ENCODE assay signal across 1 cellular context in the genomic region with DNA sequence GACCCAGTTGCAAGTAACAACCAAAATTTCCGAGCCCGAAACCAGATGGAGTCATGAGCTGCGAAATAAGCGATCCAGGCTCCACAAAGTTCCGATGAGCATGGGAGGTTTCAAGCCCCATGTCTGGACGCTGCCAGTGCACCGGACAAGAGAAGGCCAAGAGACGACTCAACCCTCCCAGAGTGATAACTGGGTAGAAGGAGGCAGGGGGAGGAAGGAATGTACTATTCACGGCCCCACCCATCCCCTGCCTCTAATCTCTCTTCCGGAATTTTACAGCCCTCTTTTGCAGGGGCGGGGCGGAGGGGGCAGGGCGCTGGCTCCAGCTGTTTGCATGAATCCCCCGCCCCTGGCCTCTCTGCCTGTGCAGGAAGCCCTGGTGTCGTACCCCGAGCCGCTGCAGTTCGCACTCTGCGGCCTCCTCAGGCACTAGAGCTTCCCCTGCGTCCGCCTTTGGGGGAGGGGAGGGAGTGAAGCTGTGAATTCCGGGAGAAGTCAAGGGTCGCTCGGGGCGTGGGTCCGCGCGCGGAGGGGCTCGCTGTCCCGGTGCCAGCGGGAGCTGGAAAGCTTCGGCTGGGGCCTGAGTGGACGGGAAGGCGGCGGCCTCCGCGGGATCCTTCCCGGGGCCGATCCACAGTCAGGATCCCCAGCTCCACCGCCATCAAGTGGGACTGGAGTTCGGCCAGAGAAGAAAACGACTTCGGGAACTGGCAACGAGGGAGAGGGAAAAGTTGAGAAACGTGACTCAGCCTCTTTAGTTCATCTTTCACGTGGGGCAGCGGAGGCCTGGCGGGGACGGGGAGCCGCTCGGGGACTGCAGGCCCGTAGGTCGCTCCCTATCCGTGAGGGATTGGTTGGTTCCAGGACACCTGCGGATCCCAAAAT.
TF ChIP-seq lines count a peak whose summit lies in the region.

No MANE protein-coding gene starts in this region.

TF ChIP-seq in GM12878, 131 proteins besides CTCF, POLR2A, EP300 and RAD21 (continued from another document and continues in another):
- TF ChIP-seq, protein P1, sequence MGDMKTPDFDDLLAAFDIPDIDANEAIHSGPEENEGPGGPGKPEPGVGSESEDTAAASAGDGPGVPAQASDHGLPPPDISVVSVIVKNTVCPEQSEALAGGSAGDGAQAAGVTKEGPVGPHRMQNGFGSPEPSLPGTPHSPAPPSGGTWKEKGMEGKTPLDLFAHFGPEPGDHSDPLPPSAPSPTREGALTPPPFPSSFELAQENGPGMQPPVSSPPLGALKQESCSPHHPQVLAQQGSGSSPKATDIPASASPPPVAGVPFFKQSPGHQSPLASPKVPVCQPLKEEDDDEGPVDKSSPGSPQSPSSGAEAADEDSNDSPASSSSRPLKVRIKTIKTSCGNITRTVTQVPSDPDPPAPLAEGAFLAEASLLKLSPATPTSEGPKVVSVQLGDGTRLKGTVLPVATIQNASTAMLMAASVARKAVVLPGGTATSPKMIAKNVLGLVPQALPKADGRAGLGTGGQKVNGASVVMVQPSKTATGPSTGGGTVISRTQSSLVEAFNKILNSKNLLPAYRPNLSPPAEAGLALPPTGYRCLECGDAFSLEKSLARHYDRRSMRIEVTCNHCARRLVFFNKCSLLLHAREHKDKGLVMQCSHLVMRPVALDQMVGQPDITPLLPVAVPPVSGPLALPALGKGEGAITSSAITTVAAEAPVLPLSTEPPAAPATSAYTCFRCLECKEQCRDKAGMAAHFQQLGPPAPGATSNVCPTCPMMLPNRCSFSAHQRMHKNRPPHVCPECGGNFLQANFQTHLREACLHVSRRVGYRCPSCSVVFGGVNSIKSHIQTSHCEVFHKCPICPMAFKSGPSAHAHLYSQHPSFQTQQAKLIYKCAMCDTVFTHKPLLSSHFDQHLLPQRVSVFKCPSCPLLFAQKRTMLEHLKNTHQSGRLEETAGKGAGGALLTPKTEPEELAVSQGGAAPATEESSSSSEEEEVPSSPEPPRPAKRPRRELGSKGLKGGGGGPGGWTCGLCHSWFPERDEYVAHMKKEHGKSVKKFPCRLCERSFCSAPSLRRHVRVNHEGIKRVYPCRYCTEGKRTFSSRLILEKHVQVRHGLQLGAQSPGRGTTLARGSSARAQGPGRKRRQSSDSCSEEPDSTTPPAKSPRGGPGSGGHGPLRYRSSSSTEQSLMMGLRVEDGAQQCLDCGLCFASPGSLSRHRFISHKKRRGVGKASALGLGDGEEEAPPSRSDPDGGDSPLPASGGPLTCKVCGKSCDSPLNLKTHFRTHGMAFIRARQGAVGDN (IDR thresholded peaks at IDR 0.05) = peak; percentile 91
- TF ChIP-seq TCF7 (IDR thresholded peaks at IDR 0.05; ENCODE audit: borderline replicate concordance) (no peak), CHD4 (IDR thresholded peaks at IDR 0.05) (no peak), SIN3A (IDR thresholded peaks at IDR 0.05; ENCODE audit: low read depth, low read length) (peak; percentile 72; the same call in 1 of the 2 replicates), ZBED1 (IDR thresholded peaks at IDR 0.05; ENCODE audit: borderline replicate concordance) (peak; percentile 52; the same call in 1 of the 2 replicates), NFIC (IDR thresholded peaks at IDR 0.05; ENCODE audit: low read depth, low read length) (no peak), KAT2A (conservative IDR thresholded peaks at IDR 0.05; ENCODE audit: control insufficient read depth, low read depth, low read length) (no peak), CREM (IDR thresholded peaks at IDR 0.05; ENCODE audit: low read depth) (0 out of 2 replicates have a peak, but pooled peaks have one; percentile 8), GATAD2B (conservative IDR thresholded peaks at IDR 0.05; ENCODE audit: low read depth) (peak; percentile 90), HDAC2 (IDR thresholded peaks at IDR 0.05) (no peak), RUNX3 (IDR thresholded peaks at IDR 0.05; ENCODE audit: low read length) (no peak), ZNF622 (IDR thresholded peaks at IDR 0.05) (no peak), EGR1 (IDR thresholded peaks at IDR 0.05; ENCODE audit: borderline replicate concordance in 1 of 2, low read depth in 2 of 2, low read length in 2 of 2) (peak in 1 of 2 experiments; percentile 68; a peak in 2 of 3 replicates), RB1 (IDR thresholded peaks at IDR 0.05; ENCODE audit: borderline replicate concordance) (0 out of 2 replicates have a peak, but pooled peaks have one; percentile 38), EED (IDR thresholded peaks at IDR 0.05; ENCODE audit: low read depth) (peak; percentile 85), KDM1A (IDR thresholded peaks at IDR 0.05; ENCODE audit: borderline replicate concordance) (no peak), HCFC1 (IDR thresholded peaks at IDR 0.05; ENCODE audit: low read length) (peak; percentile 28; the same call in 1 of the 2 replicates), EZH2 (IDR thresholded peaks at IDR 0.05; ENCODE audit: borderline replicate concordance, control insufficient read depth, low read depth, low read length) (no peak), KLF5 (IDR thresholded peaks at IDR 0.05; ENCODE audit: partially characterized antibody) (no peak), SMAD5 (IDR thresholded peaks at IDR 0.05; ENCODE audit: low read depth) (peak; percentile 88), ZNF207 (IDR thresholded peaks at IDR 0.05; ENCODE audit: borderline replicate concordance) (no peak), IKZF2 (IDR thresholded peaks at IDR 0.05) (peak; percentile 77 to 78), SUZ12 (IDR thresholded peaks at IDR 0.05; ENCODE audit: unreplicated experiment) (no peak), SMC3 (IDR thresholded peaks at IDR 0.05; ENCODE audit: borderline replicate concordance, low read length) (0 out of 2 replicates have a peak, but pooled peaks have one; percentile 17), RBBP5 (conservative IDR thresholded peaks at IDR 0.05) (no peak), BRCA1 (IDR thresholded peaks at IDR 0.05; ENCODE audit: low read depth, low read length) (no peak), NFXL1 (IDR thresholded peaks at IDR 0.05; ENCODE audit: borderline replicate concordance) (no peak), RELA (IDR thresholded peaks at IDR 0.05; ENCODE audit: borderline replicate concordance, partially characterized antibody) (peak; percentile 57), ZSCAN29 (IDR thresholded peaks at IDR 0.05) (no peak), SUPT20H (IDR thresholded peaks at IDR 0.05; ENCODE audit: borderline replicate concordance, control insufficient read depth, low read depth, low read length) (no peak)
- TF ChIP-seq, protein P2, sequence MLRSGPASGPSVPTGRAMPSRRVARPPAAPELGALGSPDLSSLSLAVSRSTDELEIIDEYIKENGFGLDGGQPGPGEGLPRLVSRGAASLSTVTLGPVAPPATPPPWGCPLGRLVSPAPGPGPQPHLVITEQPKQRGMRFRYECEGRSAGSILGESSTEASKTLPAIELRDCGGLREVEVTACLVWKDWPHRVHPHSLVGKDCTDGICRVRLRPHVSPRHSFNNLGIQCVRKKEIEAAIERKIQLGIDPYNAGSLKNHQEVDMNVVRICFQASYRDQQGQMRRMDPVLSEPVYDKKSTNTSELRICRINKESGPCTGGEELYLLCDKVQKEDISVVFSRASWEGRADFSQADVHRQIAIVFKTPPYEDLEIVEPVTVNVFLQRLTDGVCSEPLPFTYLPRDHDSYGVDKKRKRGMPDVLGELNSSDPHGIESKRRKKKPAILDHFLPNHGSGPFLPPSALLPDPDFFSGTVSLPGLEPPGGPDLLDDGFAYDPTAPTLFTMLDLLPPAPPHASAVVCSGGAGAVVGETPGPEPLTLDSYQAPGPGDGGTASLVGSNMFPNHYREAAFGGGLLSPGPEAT (IDR thresholded peaks at IDR 0.05; ENCODE audit: low read depth) = peak; percentile 28; the same call in 1 of the 2 replicates
- TF ChIP-seq, protein P3, sequence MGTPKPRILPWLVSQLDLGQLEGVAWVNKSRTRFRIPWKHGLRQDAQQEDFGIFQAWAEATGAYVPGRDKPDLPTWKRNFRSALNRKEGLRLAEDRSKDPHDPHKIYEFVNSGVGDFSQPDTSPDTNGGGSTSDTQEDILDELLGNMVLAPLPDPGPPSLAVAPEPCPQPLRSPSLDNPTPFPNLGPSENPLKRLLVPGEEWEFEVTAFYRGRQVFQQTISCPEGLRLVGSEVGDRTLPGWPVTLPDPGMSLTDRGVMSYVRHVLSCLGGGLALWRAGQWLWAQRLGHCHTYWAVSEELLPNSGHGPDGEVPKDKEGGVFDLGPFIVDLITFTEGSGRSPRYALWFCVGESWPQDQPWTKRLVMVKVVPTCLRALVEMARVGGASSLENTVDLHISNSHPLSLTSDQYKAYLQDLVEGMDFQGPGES (IDR thresholded peaks at IDR 0.05) = no peak
- TF ChIP-seq, protein P4, sequence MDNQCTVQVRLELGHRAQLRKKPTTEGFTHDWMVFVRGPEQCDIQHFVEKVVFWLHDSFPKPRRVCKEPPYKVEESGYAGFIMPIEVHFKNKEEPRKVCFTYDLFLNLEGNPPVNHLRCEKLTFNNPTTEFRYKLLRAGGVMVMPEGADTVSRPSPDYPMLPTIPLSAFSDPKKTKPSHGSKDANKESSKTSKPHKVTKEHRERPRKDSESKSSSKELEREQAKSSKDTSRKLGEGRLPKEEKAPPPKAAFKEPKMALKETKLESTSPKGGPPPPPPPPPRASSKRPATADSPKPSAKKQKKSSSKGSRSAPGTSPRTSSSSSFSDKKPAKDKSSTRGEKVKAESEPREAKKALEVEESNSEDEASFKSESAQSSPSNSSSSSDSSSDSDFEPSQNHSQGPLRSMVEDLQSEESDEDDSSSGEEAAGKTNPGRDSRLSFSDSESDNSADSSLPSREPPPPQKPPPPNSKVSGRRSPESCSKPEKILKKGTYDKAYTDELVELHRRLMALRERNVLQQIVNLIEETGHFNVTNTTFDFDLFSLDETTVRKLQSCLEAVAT (IDR thresholded peaks at IDR 0.05) = peak; percentile 87
- TF ChIP-seq, protein P5, sequence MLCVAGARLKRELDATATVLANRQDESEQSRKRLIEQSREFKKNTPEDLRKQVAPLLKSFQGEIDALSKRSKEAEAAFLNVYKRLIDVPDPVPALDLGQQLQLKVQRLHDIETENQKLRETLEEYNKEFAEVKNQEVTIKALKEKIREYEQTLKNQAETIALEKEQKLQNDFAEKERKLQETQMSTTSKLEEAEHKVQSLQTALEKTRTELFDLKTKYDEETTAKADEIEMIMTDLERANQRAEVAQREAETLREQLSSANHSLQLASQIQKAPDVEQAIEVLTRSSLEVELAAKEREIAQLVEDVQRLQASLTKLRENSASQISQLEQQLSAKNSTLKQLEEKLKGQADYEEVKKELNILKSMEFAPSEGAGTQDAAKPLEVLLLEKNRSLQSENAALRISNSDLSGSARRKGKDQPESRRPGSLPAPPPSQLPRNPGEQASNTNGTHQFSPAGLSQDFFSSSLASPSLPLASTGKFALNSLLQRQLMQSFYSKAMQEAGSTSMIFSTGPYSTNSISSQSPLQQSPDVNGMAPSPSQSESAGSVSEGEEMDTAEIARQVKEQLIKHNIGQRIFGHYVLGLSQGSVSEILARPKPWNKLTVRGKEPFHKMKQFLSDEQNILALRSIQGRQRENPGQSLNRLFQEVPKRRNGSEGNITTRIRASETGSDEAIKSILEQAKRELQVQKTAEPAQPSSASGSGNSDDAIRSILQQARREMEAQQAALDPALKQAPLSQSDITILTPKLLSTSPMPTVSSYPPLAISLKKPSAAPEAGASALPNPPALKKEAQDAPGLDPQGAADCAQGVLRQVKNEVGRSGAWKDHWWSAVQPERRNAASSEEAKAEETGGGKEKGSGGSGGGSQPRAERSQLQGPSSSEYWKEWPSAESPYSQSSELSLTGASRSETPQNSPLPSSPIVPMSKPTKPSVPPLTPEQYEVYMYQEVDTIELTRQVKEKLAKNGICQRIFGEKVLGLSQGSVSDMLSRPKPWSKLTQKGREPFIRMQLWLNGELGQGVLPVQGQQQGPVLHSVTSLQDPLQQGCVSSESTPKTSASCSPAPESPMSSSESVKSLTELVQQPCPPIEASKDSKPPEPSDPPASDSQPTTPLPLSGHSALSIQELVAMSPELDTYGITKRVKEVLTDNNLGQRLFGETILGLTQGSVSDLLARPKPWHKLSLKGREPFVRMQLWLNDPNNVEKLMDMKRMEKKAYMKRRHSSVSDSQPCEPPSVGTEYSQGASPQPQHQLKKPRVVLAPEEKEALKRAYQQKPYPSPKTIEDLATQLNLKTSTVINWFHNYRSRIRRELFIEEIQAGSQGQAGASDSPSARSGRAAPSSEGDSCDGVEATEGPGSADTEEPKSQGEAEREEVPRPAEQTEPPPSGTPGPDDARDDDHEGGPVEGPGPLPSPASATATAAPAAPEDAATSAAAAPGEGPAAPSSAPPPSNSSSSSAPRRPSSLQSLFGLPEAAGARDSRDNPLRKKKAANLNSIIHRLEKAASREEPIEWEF (IDR thresholded peaks at IDR 0.05; ENCODE audit: insufficient replicate concordance, low read depth, low read length) = peak; percentile 69
- TF ChIP-seq, protein P6, sequence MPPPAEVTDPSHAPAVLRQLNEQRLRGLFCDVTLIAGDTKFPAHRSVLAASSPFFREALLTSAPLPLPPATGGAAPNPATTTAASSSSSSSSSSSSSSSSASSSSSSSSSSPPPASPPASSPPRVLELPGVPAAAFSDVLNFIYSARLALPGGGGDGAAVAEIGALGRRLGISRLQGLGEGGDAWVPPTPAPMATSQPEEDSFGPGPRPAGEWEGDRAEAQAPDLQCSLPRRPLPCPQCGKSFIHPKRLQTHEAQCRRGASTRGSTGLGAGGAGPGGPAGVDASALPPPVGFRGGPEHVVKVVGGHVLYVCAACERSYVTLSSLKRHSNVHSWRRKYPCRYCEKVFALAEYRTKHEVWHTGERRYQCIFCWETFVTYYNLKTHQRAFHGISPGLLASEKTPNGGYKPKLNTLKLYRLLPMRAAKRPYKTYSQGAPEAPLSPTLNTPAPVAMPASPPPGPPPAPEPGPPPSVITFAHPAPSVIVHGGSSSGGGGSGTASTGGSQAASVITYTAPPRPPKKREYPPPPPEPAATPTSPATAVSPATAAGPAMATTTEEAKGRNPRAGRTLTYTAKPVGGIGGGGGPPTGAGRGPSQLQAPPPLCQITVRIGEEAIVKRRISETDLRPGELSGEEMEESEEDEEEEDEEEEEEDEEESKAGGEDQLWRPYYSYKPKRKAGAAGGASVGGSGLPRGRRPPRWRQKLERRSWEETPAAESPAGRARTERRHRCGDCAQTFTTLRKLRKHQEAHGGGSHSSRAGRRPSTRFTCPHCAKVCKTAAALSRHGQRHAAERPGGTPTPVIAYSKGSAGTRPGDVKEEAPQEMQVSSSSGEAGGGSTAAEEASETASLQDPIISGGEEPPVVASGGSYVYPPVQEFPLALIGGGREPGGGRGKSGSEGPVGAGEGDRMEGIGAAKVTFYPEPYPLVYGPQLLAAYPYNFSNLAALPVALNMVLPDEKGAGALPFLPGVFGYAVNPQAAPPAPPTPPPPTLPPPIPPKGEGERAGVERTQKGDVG (CRISPR knock-in tag; IDR thresholded peaks at IDR 0.05) = no peak
- TF ChIP-seq, protein P7, sequence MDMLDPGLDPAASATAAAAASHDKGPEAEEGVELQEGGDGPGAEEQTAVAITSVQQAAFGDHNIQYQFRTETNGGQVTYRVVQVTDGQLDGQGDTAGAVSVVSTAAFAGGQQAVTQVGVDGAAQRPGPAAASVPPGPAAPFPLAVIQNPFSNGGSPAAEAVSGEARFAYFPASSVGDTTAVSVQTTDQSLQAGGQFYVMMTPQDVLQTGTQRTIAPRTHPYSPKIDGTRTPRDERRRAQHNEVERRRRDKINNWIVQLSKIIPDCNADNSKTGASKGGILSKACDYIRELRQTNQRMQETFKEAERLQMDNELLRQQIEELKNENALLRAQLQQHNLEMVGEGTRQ (IDR thresholded peaks at IDR 0.05; ENCODE audit: borderline replicate concordance, low read depth, low read length) = no peak
- TF ChIP-seq, protein P8, sequence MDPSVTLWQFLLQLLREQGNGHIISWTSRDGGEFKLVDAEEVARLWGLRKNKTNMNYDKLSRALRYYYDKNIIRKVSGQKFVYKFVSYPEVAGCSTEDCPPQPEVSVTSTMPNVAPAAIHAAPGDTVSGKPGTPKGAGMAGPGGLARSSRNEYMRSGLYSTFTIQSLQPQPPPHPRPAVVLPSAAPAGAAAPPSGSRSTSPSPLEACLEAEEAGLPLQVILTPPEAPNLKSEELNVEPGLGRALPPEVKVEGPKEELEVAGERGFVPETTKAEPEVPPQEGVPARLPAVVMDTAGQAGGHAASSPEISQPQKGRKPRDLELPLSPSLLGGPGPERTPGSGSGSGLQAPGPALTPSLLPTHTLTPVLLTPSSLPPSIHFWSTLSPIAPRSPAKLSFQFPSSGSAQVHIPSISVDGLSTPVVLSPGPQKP (IDR thresholded peaks at IDR 0.05; ENCODE audit: low read depth, low read length) = peak; percentile 81
